In genomic region chr19:29724102-29724641, GRCh38 we compare ENCODE assay signal across 9 cellular contexts. TPM values are rescaled to one million over a fixed set of nuclear protein-coding genes. Genes with fewer than 3 reads are reported as not detected.
DNase-seq lines count a peak whose midpoint lies in the region; FAIRE-seq and TF ChIP-seq lines count a peak whose summit lies in the region.
"Had no signal": no experiment of that assay in that cellular context is flagged by ENCODE, and none has a peak within 500 bp of the region (broad histone marks: within the 10 kb centered on the region; RNA-seq: fewer than 3 reads in every experiment).

No MANE protein-coding gene starts in this region.

- no peaks in the 10 kb centered on the region for H3K4me1 ChIP-seq in small intestine (ENCODE audit: control insufficient read depth in 2 of 2, insufficient read depth in 1 of 2, low read depth in 1 of 2, low read length in 1 of 2)
- H3K4me1 ChIP-seq: A549 had no signal

- no peak for FAIRE-seq in small intestine (lab: Jason Lieb, UNC)
- no peak for FAIRE-seq in H54 (lab: Jason Lieb, UNC)
- FAIRE-seq: A549 had no signal

- no peaks in the 10 kb centered on the region for H3K27me3 ChIP-seq in small intestine (ENCODE audit: control insufficient read depth in 2 of 2, insufficient read depth in 2 of 2, low read length in 2 of 2)

- no peaks in the 10 kb centered on the region for H3K36me3 ChIP-seq in small intestine (ENCODE audit: control insufficient read depth in 2 of 2, insufficient read depth in 2 of 2, low read length in 2 of 2)

- H3K27ac ChIP-seq in small intestine (ENCODE audit: low read depth in 1 of 2, low read length in 1 of 2) = no peak overlapping the region
- H3K27ac ChIP-seq: A549 had no signal

- DNase-seq in NCI-H1417 (lab: John Stamatoyannopoulos, UW) (peak in 2 of 3 experiments; percentile 28 to 56), NCI-H1417 treated with DMSO at 0.1 percent for 48 hours (lab: John Stamatoyannopoulos, UW) (no peak), fibroblast of peridontal ligament (ENCODE audit: extremely low read depth) (peak; percentile 7), putamen (ENCODE audit: low spot score) (peak; percentile 21), small intestine (no peak), H54 (ENCODE audit: insufficient read length, low spot score) (no peak), RPMI8226 (no peak)
- DNase-seq in activated CD4-positive, alpha-beta T cell treated with anti-CD3 and anti-CD28 coated beads, Interleukin-2, amount 50 U/mL, for 48 hours = peak; percentile 27 to 30

- WGBS in small intestine, 3 donors = 3 to 4% (median 3%) methylated on average over 34 to 39 of the region's 39 CpGs

- TF ChIP-seq POLR2A in H54 (IDR thresholded peaks at IDR 0.05; ENCODE audit: low read depth, low read length) = no peak

- peak overlapping the region in 1 of 2 donors; percentile 26 for H3K4me3 ChIP-seq in small intestine (ENCODE audit: low read depth in 1 of 2, low read length in 2 of 2)
- H3K4me3 ChIP-seq: A549 had no signal

- no peaks in the 10 kb centered on the region for H3K9me3 ChIP-seq in small intestine (ENCODE audit: control insufficient read depth, low read depth)
- H3K9me3 ChIP-seq: A549 had no signal

RNA-seq across cellular contexts. Expression of gene C19orf12, which starts 9.1 kb away (rescaled TPM):
- polyA plus RNA-seq in small intestine = 10 to 100 TPM; 19.0 to 26.2 (median 20.0) TPM

RNA-seq across cellular contexts. Expression of gene PLEKHF1, which starts 58.9 kb away (rescaled TPM):
- 10 to 100 TPM in 2 of 3 donors, 1 to 10 TPM in 1; 2.2 to 12.2 (median 12.0) TPM for polyA plus RNA-seq in small intestine

Comparison
In these comparisons a context has a peak if more than half of its experiments do, and no peak if none do; other contexts are left out.
1. DNase-seq: peak in NCI-H1417 (2 of 3), activated CD4-positive, alpha-beta T cell treated with anti-CD3 and anti-CD28 coated beads, Interleukin-2, amount 50 U/mL, for 48 hours (2 of 2), fibroblast of peridontal ligament (single experiment) and putamen (single experiment); none in NCI-H1417 treated with DMSO at 0.1 percent for 48 hours (single experiment), small intestine (single experiment), H54 (single experiment) and RPMI8226 (single experiment).